ENCODE assay signal across 9 cellular contexts in the genomic region with DNA sequence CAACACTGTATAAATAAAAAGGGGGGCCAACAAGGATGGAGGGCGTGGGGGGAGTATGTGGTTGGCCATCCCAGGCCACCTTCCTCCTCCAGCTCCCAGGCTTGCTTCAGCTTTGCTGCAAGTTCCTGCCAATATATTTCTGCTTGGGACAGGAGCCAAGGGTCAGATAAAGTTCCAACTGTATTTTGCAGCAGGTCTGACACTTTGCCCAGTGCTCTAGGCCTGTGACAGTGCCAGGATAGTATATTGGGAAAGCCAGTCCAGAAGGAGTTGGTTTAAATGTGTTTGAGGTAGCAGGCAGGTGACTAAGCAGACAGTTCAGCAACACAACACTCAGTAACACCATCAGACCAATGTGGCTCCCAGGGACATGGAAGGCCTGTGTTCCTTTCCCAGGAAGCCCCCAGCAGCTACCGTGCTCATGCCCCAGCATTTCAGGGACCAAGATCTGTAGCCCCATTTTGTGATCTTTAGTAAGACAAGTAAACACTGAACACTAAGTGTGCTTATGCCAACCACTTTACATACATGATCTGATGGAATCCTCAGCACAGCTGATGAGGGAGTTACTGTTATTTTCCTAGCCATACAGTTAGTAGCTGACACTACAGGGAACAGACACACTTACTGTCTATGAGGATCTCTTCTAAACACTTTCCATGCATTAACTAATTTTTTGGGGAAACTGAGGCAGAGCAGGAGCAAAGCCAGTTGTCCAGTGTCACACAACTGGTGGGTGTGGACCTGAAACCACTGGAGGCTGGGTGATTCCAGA. TPM values are rescaled to one million over a fixed set of nuclear protein-coding genes. Genes with fewer than 3 reads are reported as not detected.
A peak's percentile ranks its signal among the peaks of the same experiment; 100 is the strongest.
DNase-seq lines count a peak whose midpoint lies in the region; TF ChIP-seq lines count a peak whose summit lies in the region.
"Had no signal": no experiment of that assay in that cellular context is flagged by ENCODE, and none has a peak within 500 bp of the region (broad histone marks: within the 10 kb centered on the region; RNA-seq: fewer than 3 reads in every experiment).

No MANE protein-coding gene starts in this region.

- no peak overlapping the region for H3K4me3 ChIP-seq in muscle layer of duodenum (ENCODE audit: low read depth in 1 of 2, low read length in 2 of 2)
- H3K4me3 ChIP-seq: GM12878 had no signal

- no peaks in the 10 kb centered on the region for H3K9me3 ChIP-seq in muscle layer of duodenum (ENCODE audit: control insufficient read depth in 1 of 2, low read length in 2 of 2)

- H3K36me3 ChIP-seq in muscle layer of duodenum (ENCODE audit: control insufficient read depth in 1 of 2, insufficient read depth in 2 of 2, low read length in 2 of 2): peaks cover 0 to 3% of the 10 kb centered on the region in 2 donors

- DNase-seq in AG09319 (ENCODE audit: extremely low read depth, low read depth) (peak; percentile 92), M059J (ENCODE audit: low read depth) (peak; percentile 93), NCI-H82 (lab: John Stamatoyannopoulos, UW) (no peak), putamen (ENCODE audit: low spot score) (no peak), RKO (ENCODE audit: low spot score) (no peak), KG1 (lab: John Stamatoyannopoulos, UW) (no peak)

- peaks cover 27 to 39% of the 10 kb centered on the region in 2 donors for H3K4me1 ChIP-seq in muscle layer of duodenum (ENCODE audit: control insufficient read depth in 1 of 2, insufficient read depth in 2 of 2, low read length in 2 of 2)

- H3K27me3 ChIP-seq in muscle layer of duodenum (ENCODE audit: low read depth, low read length): no peaks in the 10 kb centered on the region

- H3K27ac ChIP-seq in cingulate gyrus (ENCODE audit: low read depth, low read length) (peak overlapping the region; percentile 44), muscle layer of duodenum (ENCODE audit: low read length) (peak overlapping the region; percentile 24)

- TF ChIP-seq CTCF in AG09319 (IDR thresholded peaks at IDR 0.05; ENCODE audit: low read depth, low read length): no peak

RNA-seq across cellular contexts. Expression of gene DNAJB12, which starts 38.9 kb away (rescaled TPM):
- total RNA-seq in M059J (2014; rRNA removed; shearing (Covaris generic)): 18.8 and 31.5 TPM in 2 replicates

RNA-seq across cellular contexts. Expression of gene DDIT4, which starts 42.1 kb away (rescaled TPM):
- 42.5 and 56.8 TPM in 2 replicates for total RNA-seq in M059J (2014; rRNA removed; shearing (Covaris generic))

Comparison
In these comparisons a context has a peak if more than half of its experiments do, and no peak if none do; other contexts are left out.
1. DNase-seq: peak in AG09319 (single experiment) and M059J (single experiment); none in NCI-H82 (single experiment), putamen (single experiment), RKO (single experiment) and KG1 (single experiment).